16 cellular contexts compared by ENCODE assay signal in genomic region chr20:62955519-62956386, GRCh38. TPM values are rescaled to one million over a fixed set of nuclear protein-coding genes. Genes with fewer than 3 reads are reported as not detected.
DNase-seq lines count a peak whose midpoint lies in the region; ATAC-seq and TF ChIP-seq lines count a peak whose summit lies in the region.
"Had no signal": no experiment of that assay in that cellular context is flagged by ENCODE, and none has a peak within 500 bp of the region (broad histone marks: within the 10 kb centered on the region; RNA-seq: fewer than 3 reads in every experiment).

No MANE protein-coding gene starts in this region.

- H3K36me3 ChIP-seq in liver (ENCODE audit: control insufficient read depth in 4 of 4, insufficient read depth in 3 of 4, low read depth in 1 of 4, low read length in 3 of 4): peaks cover 8 to 37% (median 15%) of the 10 kb centered on the region in 4 donors

- peak overlapping the region; percentile 91 to 93 for H3K27ac ChIP-seq in liver (ENCODE audit: low read depth in 1 of 2, low read length in 2 of 2)

- 35% methylated on average over 23 of the region's 23 CpGs for WGBS in liver

- H3K9me3 Mint-ChIP-seq in T-cell: no peaks in the 10 kb centered on the region
- no peaks in the 10 kb centered on the region for H3K9me3 Mint-ChIP-seq in stimulated activated memory B cell treated with anti-CD40 and anti-IgM and Interleukin-4, amounts not matched to agents 10 μg/mL and 1 μg/mL and 100 μg/mL, for 72 hours
- H3K9me3 Mint-ChIP-seq: activated naive CD8-positive, alpha-beta T cell treated with anti-CD3 and anti-CD28 coated beads, Interleukin-2, amount 10 ng/mL, durations not matched to agents 7 days and 5 days had no signal

- no peaks in the 10 kb centered on the region for H3K9me3 ChIP-seq in liver (ENCODE audit: control insufficient read depth in 4 of 4, low read length in 3 of 4)

- TF ChIP-seq RAD21 in liver (IDR thresholded peaks at IDR 0.05): peak in 1 of 2 donors; percentile 70

- no peak for ATAC-seq in T-cell (replicated peaks in 1 of 4)
- ATAC-seq in stimulated activated memory B cell treated with anti-CD40 and anti-IgM and Interleukin-4, amounts not matched to agents 10 μg/mL and 1 μg/mL and 100 μg/mL, for 72 hours: no peak
- ATAC-seq in HG03432 (IDR thresholded peaks at IDR 0.05; ENCODE audit: unreplicated experiment): no peak
- ATAC-seq: esophagus mucosa had no signal

- CTCF ChIA-PET in T-cell (lab: Charles Lee): no interaction called here

- peak overlapping the region; percentile 96 for H3K27ac Mint-ChIP-seq in T-cell
- peak overlapping the region; percentile 40 for H3K27ac Mint-ChIP-seq in stimulated activated memory B cell treated with anti-CD40 and anti-IgM and Interleukin-4, amounts not matched to agents 10 μg/mL and 1 μg/mL and 100 μg/mL, for 72 hours

- DNase-seq in NCI-H146 (lab: John Stamatoyannopoulos, UW) (peak; percentile 19), NCI-H146 treated with DMSO at 0.1 percent for 48 hours (lab: John Stamatoyannopoulos, UW; ENCODE audit: unreplicated experiment) (no peak), T-cell (no peak), NOMO-1 treated with dmso at 0.1 percent for 144 hours (lab: John Stamatoyannopoulos, UW; ENCODE audit: unreplicated experiment) (no peak), globus pallidus (ENCODE audit: low spot score) (no peak)
- DNase-seq: 8988T; activated naive CD8-positive, alpha-beta T cell treated with anti-CD3 and anti-CD28 coated beads, Interleukin-2, amount 10 ng/mL, durations not matched to agents 7 days and 5 days; DMS 273 treated with DMSO at 0.1 percent for 48 hours; NCI-H446; SIG-M5 had no signal

- H3K4me3 ChIP-seq in liver (ENCODE audit: low read depth in 1 of 3, low read length in 3 of 3): peak overlapping the region; percentile 26 to 47 (median 41)
- H3K4me3 ChIP-seq: skin epidermis had no signal

- POLR2A ChIA-PET in T-cell (lab: Charles Lee): no interaction called here

- H3K4me1 Mint-ChIP-seq in T-cell: peaks cover 13 to 39% (median 35%) of the 10 kb centered on the region in 3 donors
- peaks cover 26% of the 10 kb centered on the region for H3K4me1 Mint-ChIP-seq in stimulated activated memory B cell treated with anti-CD40 and anti-IgM and Interleukin-4, amounts not matched to agents 10 μg/mL and 1 μg/mL and 100 μg/mL, for 72 hours

- no peaks in the 10 kb centered on the region for H3K27me3 Mint-ChIP-seq in T-cell
- no peaks in the 10 kb centered on the region for H3K27me3 Mint-ChIP-seq in stimulated activated memory B cell treated with anti-CD40 and anti-IgM and Interleukin-4, amounts not matched to agents 10 μg/mL and 1 μg/mL and 100 μg/mL, for 72 hours
- H3K27me3 Mint-ChIP-seq: activated naive CD8-positive, alpha-beta T cell treated with anti-CD3 and anti-CD28 coated beads, Interleukin-2, amount 10 ng/mL, durations not matched to agents 7 days and 5 days had no signal

- TF ChIP-seq CTCF in liver (IDR thresholded peaks at IDR 0.05; ENCODE audit: low read depth, low read length, missing input control): no peak

- H3K36me3 Mint-ChIP-seq in T-cell: peaks cover under 1% of the 10 kb centered on the region
- H3K36me3 Mint-ChIP-seq in stimulated activated memory B cell treated with anti-CD40 and anti-IgM and Interleukin-4, amounts not matched to agents 10 μg/mL and 1 μg/mL and 100 μg/mL, for 72 hours: peaks cover 31% of the 10 kb centered on the region

- H3K4me3 Mint-ChIP-seq in T-cell: peak overlapping the region in 1 of 3 donors; percentile 92
- peak overlapping the region; percentile 23 for H3K4me3 Mint-ChIP-seq in stimulated activated memory B cell treated with anti-CD40 and anti-IgM and Interleukin-4, amounts not matched to agents 10 μg/mL and 1 μg/mL and 100 μg/mL, for 72 hours

- peak overlapping the region; percentile 18 to 77 for H3K9ac ChIP-seq in liver (ENCODE audit: low read depth in 1 of 2, low read length in 2 of 2)

- peaks cover 3 to 41% (median 31%) of the 10 kb centered on the region in 4 donors for H3K4me1 ChIP-seq in liver (ENCODE audit: control insufficient read depth in 4 of 4, insufficient read depth in 4 of 4, low read length in 3 of 4)

- H3K27me3 ChIP-seq in liver (ENCODE audit: control insufficient read depth in 4 of 4, insufficient read depth in 4 of 4, low read length in 3 of 4): no peaks in the 10 kb centered on the region

TF ChIP-seq in liver, 16 proteins besides CTCF, POLR2A, EP300 and RAD21:
- TF ChIP-seq ATF3 (IDR thresholded peaks at IDR 0.05) (no peak), YY1 (IDR thresholded peaks at IDR 0.05) (peak; percentile 94), FOXA2 (IDR thresholded peaks at IDR 0.05) (peak; percentile 100), MAX (IDR thresholded peaks at IDR 0.05) (peak; percentile 96), GABPA (IDR thresholded peaks at IDR 0.05 in 1 of 2, conservative IDR thresholded peaks at IDR 0.05 in 1 of 2) (peak in 1 of 2 donors; percentile 78), RXRA (IDR thresholded peaks at IDR 0.05) (peak; percentile 92 to 98), ZBTB33 (IDR thresholded peaks at IDR 0.05) (peak; percentile 96), HNF4A (conservative IDR thresholded peaks at IDR 0.05) (peak; percentile 93 to 95), REST (IDR thresholded peaks at IDR 0.05) (peak; percentile 92), EGR1 (IDR thresholded peaks at IDR 0.05; ENCODE audit: low read depth in 2 of 2) (peak; percentile 91 to 95), SP1 (IDR thresholded peaks at IDR 0.05) (peak; percentile 99), TAF1 (conservative IDR thresholded peaks at IDR 0.05) (no peak), HNF4G (IDR thresholded peaks at IDR 0.05) (peak; percentile 84), JUND (IDR thresholded peaks at IDR 0.05) (peak; percentile 56 to 86), NR2F2 (IDR thresholded peaks at IDR 0.05) (peak; percentile 57), FOXA1 (IDR thresholded peaks at IDR 0.05) (peak; percentile 100)

RNA-seq across cellular contexts. Expression of gene SLC17A9, which starts 3.2 kb away (rescaled TPM):
- total RNA-seq in T-cell (1 to 10 TPM; 5.3 to 8.8 (median 8.3) TPM), liver (10 to 100 TPM; 16.0 to 73.1 TPM)
- polyA plus RNA-seq in liver: 100 to 1,000 TPM in 1 of 2 donors, 10 to 100 TPM in 1; 56.0 to 138 TPM

RNA-seq across cellular contexts. Expression of gene GID8, which starts 17.8 kb away (rescaled TPM):
- total RNA-seq in T-cell (10 to 100 TPM; 33.1 to 43.4 (median 41.2) TPM), liver (10 to 100 TPM; 17.9 to 23.6 TPM)
- 10 to 100 TPM; 10.2 to 11.4 TPM for polyA plus RNA-seq in liver

RNA-seq across cellular contexts. Expression of gene DIDO1, which starts 29.4 kb away (rescaled TPM):
- total RNA-seq in T-cell (100 to 1,000 TPM in 3 of 5 donors, 10 to 100 TPM in 2; 70.5 to 116 (median 113) TPM), liver (10 to 100 TPM; 24.0 to 43.1 TPM)
- polyA plus RNA-seq in liver: 10 to 100 TPM; 10.1 to 10.8 TPM

RNA-seq across cellular contexts. Expression of gene BHLHE23, which starts 51.0 kb away (rescaled TPM):
- total RNA-seq in T-cell: not detected
- not detected for total RNA-seq in liver
- not detected for polyA plus RNA-seq in liver
- total RNA-seq: activated naive CD8-positive, alpha-beta T cell treated with anti-CD3 and anti-CD28 coated beads, Interleukin-2, amount 10 ng/mL, durations not matched to agents 7 days and 5 days; esophagus mucosa had no signal
- polyA plus RNA-seq: urinary bladder had no signal
